ENCODE assay signal across 1 cellular context in genomic region chr6:157727629-157728182, GRCh38.
TF ChIP-seq lines count a peak whose summit lies in the region.

No MANE protein-coding gene starts in this region.

TF ChIP-seq in HepG2, 621 proteins besides CTCF, POLR2A, EP300 and RAD21 (continued from another document and continues in another):
- TF ChIP-seq EHMT2 (IDR thresholded peaks at IDR 0.05; ENCODE audit: borderline replicate concordance, low read depth, low read length): peak; percentile 21; the same call in 1 of the 2 replicates
- no peak for TF ChIP-seq BCL6 (CRISPR knock-in tag; IDR thresholded peaks at IDR 0.05)
- peak; percentile 62; the same call in 1 of the 2 replicates for TF ChIP-seq SOX5 (CRISPR knock-in tag; IDR thresholded peaks at IDR 0.05; ENCODE audit: borderline replicate concordance)
- TF ChIP-seq ARID3A (IDR thresholded peaks at IDR 0.05; ENCODE audit: low read depth, low read length): peak; percentile 92
- TF ChIP-seq ZSCAN30 (CRISPR knock-in tag; IDR thresholded peaks at IDR 0.05): no peak
- no peak for TF ChIP-seq HDAC1 (CRISPR knock-in tag; IDR thresholded peaks at IDR 0.05)
- TF ChIP-seq ZNF672 (CRISPR knock-in tag; IDR thresholded peaks at IDR 0.05): no peak
- TF ChIP-seq ZNF644 (CRISPR knock-in tag; IDR thresholded peaks at IDR 0.05; ENCODE audit: low read depth): peak; percentile 45; the same call in 1 of the 2 replicates
- TF ChIP-seq GATA4 (IDR thresholded peaks at IDR 0.05; ENCODE audit: borderline replicate concordance, low read depth): no peak
- TF ChIP-seq HDAC2 (CRISPR knock-in tag; IDR thresholded peaks at IDR 0.05): peak; percentile 37; the same call in 1 of the 2 replicates
- TF ChIP-seq ZNF432 (CRISPR knock-in tag; IDR thresholded peaks at IDR 0.05; ENCODE audit: borderline replicate concordance): no peak
- 0 out of 2 replicates have a peak, but pooled peaks have one; percentile 18 for TF ChIP-seq MED1 (CRISPR knock-in tag; IDR thresholded peaks at IDR 0.05)
- peak; percentile 25; the same call in 1 of the 2 replicates for TF ChIP-seq SIN3A (IDR thresholded peaks at IDR 0.05; ENCODE audit: borderline replicate concordance, low read depth, low read length)
- peak; percentile 49 for TF ChIP-seq SALL1 (CRISPR knock-in tag; IDR thresholded peaks at IDR 0.05)
- TF ChIP-seq GATAD2A (CRISPR knock-in tag; IDR thresholded peaks at IDR 0.05): peak; percentile 78
- no peak for TF ChIP-seq RFX3 (CRISPR knock-in tag; IDR thresholded peaks at IDR 0.05)
- peak; percentile 27; the same call in 1 of the 2 replicates for TF ChIP-seq CEBPB (IDR thresholded peaks at IDR 0.05; ENCODE audit: borderline replicate concordance, low read depth, low read length)
- TF ChIP-seq IRF2 (CRISPR knock-in tag; IDR thresholded peaks at IDR 0.05): peak; percentile 73
- peak; percentile 3 for TF ChIP-seq ASH2L (IDR thresholded peaks at IDR 0.05; ENCODE audit: insufficient read length, low read depth, low read length)
- TF ChIP-seq MAFK (conservative IDR thresholded peaks at IDR 0.05 in 1 of 2, IDR thresholded peaks at IDR 0.05 in 1 of 2; ENCODE audit: low read length in 2 of 2): peak in 1 of 2 experiments; percentile 33; a peak in 1 of 4 replicates
- TF ChIP-seq HMGXB3 (CRISPR knock-in tag; IDR thresholded peaks at IDR 0.05; ENCODE audit: borderline replicate concordance): 0 out of 2 replicates have a peak, but pooled peaks have one; percentile 35
- peak; percentile 23; the same call in 1 of the 3 replicates for TF ChIP-seq MXI1 (IDR thresholded peaks at IDR 0.05; ENCODE audit: borderline replicate concordance, low read depth, low read length)
- TF ChIP-seq, protein P1, sequence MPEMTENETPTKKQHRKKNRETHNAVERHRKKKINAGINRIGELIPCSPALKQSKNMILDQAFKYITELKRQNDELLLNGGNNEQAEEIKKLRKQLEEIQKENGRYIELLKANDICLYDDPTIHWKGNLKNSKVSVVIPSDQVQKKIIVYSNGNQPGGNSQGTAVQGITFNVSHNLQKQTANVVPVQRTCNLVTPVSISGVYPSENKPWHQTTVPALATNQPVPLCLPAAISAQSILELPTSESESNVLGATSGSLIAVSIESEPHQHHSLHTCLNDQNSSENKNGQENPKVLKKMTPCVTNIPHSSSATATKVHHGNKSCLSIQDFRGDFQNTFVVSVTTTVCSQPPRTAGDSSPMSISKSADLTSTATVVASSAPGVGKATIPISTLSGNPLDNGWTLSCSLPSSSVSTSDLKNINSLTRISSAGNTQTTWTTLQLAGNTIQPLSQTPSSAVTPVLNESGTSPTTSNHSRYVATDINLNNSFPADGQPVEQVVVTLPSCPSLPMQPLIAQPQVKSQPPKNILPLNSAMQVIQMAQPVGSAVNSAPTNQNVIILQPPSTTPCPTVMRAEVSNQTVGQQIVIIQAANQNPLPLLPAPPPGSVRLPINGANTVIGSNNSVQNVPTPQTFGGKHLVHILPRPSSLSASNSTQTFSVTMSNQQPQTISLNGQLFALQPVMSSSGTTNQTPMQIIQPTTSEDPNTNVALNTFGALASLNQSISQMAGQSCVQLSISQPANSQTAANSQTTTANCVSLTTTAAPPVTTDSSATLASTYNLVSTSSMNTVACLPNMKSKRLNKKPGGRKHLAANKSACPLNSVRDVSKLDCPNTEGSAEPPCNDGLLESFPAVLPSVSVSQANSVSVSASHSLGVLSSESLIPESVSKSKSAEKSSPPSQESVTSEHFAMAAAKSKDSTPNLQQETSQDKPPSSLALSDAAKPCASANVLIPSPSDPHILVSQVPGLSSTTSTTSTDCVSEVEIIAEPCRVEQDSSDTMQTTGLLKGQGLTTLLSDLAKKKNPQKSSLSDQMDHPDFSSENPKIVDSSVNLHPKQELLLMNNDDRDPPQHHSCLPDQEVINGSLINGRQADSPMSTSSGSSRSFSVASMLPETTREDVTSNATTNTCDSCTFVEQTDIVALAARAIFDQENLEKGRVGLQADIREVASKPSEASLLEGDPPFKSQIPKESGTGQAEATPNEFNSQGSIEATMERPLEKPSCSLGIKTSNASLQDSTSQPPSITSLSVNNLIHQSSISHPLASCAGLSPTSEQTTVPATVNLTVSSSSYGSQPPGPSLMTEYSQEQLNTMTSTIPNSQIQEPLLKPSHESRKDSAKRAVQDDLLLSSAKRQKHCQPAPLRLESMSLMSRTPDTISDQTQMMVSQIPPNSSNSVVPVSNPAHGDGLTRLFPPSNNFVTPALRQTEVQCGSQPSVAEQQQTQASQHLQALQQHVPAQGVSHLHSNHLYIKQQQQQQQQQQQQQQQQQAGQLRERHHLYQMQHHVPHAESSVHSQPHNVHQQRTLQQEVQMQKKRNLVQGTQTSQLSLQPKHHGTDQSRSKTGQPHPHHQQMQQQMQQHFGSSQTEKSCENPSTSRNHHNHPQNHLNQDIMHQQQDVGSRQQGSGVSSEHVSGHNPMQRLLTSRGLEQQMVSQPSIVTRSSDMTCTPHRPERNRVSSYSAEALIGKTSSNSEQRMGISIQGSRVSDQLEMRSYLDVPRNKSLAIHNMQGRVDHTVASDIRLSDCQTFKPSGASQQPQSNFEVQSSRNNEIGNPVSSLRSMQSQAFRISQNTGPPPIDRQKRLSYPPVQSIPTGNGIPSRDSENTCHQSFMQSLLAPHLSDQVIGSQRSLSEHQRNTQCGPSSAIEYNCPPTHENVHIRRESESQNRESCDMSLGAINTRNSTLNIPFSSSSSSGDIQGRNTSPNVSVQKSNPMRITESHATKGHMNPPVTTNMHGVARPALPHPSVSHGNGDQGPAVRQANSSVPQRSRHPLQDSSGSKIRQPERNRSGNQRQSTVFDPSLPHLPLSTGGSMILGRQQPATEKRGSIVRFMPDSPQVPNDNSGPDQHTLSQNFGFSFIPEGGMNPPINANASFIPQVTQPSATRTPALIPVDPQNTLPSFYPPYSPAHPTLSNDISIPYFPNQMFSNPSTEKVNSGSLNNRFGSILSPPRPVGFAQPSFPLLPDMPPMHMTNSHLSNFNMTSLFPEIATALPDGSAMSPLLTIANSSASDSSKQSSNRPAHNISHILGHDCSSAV (CRISPR knock-in tag; IDR thresholded peaks at IDR 0.05; ENCODE audit: borderline replicate concordance): no peak
- TF ChIP-seq ZNF343 (CRISPR knock-in tag; IDR thresholded peaks at IDR 0.05): no peak
- TF ChIP-seq, protein P2, sequence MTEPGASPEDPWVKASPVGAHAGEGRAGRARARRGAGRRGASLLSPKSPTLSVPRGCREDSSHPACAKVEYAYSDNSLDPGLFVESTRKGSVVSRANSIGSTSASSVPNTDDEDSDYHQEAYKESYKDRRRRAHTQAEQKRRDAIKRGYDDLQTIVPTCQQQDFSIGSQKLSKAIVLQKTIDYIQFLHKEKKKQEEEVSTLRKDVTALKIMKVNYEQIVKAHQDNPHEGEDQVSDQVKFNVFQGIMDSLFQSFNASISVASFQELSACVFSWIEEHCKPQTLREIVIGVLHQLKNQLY (CRISPR knock-in tag; IDR thresholded peaks at IDR 0.05): no peak
- peak; percentile 54; the same call in 1 of the 2 replicates for TF ChIP-seq HMG20A (CRISPR knock-in tag; IDR thresholded peaks at IDR 0.05; ENCODE audit: borderline replicate concordance)
- peak; percentile 73; the same call in 1 of the 2 replicates for TF ChIP-seq RCOR2 (CRISPR knock-in tag; IDR thresholded peaks at IDR 0.05)
- no peak for TF ChIP-seq SYNCRIP (IDR thresholded peaks at IDR 0.05; ENCODE audit: insufficient read depth, low read depth, low read length)
- no peak for TF ChIP-seq ZNF382 (CRISPR knock-in tag; IDR thresholded peaks at IDR 0.05; ENCODE audit: borderline replicate concordance)
- 0 out of 2 replicates have a peak, but pooled peaks have one; percentile 17 for TF ChIP-seq TFE3 (CRISPR knock-in tag; IDR thresholded peaks at IDR 0.05)
- no peak; the same call in none of the 2 replicates for TF ChIP-seq ZFY (CRISPR knock-in tag; IDR thresholded peaks at IDR 0.05)
- TF ChIP-seq CEBPG (CRISPR knock-in tag; IDR thresholded peaks at IDR 0.05): 0 out of 2 replicates have a peak, but pooled peaks have one; percentile 17
- TF ChIP-seq, protein P3, sequence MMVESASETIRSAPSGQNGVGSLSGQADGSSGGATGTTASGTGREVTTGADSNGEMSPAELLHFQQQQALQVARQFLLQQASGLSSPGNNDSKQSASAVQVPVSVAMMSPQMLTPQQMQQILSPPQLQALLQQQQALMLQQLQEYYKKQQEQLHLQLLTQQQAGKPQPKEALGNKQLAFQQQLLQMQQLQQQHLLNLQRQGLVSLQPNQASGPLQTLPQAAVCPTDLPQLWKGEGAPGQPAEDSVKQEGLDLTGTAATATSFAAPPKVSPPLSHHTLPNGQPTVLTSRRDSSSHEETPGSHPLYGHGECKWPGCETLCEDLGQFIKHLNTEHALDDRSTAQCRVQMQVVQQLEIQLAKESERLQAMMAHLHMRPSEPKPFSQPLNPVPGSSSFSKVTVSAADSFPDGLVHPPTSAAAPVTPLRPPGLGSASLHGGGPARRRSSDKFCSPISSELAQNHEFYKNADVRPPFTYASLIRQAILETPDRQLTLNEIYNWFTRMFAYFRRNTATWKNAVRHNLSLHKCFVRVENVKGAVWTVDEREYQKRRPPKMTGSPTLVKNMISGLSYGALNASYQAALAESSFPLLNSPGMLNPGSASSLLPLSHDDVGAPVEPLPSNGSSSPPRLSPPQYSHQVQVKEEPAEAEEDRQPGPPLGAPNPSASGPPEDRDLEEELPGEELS (CRISPR knock-in tag; IDR thresholded peaks at IDR 0.05): peak; percentile 49; the same call in 1 of the 2 replicates
- TF ChIP-seq MIXL1 (CRISPR knock-in tag; IDR thresholded peaks at IDR 0.05): peak; percentile 43; the same call in 1 of the 2 replicates
- no peak for TF ChIP-seq MZF1 (CRISPR knock-in tag; IDR thresholded peaks at IDR 0.05; ENCODE audit: borderline replicate concordance)
- TF ChIP-seq ZNF264 (CRISPR knock-in tag; IDR thresholded peaks at IDR 0.05): 0 out of 2 replicates have a peak, but pooled peaks have one; percentile 12
- TF ChIP-seq ZNF33B (CRISPR knock-in tag; IDR thresholded peaks at IDR 0.05): no peak
- peak; percentile 15; the same call in 1 of the 2 replicates for TF ChIP-seq PATZ1 (CRISPR knock-in tag; IDR thresholded peaks at IDR 0.05)
- TF ChIP-seq ZIK1 (CRISPR knock-in tag; IDR thresholded peaks at IDR 0.05; ENCODE audit: borderline replicate concordance, low read depth): no peak
